ENCODE assay signal across 26 cellular contexts in the genomic region with DNA sequence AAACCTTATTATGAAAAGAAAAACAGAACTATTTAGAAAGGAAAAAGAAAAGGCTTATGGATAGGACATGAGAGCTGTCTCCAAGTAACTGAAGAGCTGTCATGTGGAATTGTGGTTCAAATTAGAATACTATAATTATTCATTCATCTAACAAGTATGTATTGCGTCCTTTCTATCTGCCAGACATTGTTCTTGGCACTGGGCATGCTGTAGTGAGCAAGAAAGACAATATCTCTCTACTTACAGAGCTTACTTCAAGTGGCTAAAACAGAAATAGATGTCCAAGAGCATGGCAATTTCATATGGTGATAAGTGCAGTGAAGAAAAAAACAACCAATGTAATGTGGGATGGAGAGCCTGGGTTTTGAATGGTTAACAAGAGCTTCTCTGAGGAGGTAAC.
"Had no signal": no experiment of that assay in that cellular context is flagged by ENCODE, and none has a peak within 500 bp of the region (broad histone marks: within the 10 kb centered on the region; RNA-seq: fewer than 3 reads in every experiment).

No MANE protein-coding gene starts in this region.

- H3K27me3 Mint-ChIP-seq: activated CD4-positive, alpha-beta memory T cell treated with anti-CD3 and anti-CD28 coated beads, Interleukin-2, amount 10 ng/mL, durations not matched to agents 7 days and 5 days; activated CD4-positive, alpha-beta T cell treated with anti-CD3 and anti-CD28 coated beads, Interleukin-2, amount 10 ng/mL, durations not matched to agents 24 days and 14 days; activated naive CD8-positive, alpha-beta T cell treated with anti-CD3 and anti-CD28 coated beads, Interleukin-2, amount 50 U/mL, for 24 hours; naive B cell had no signal

- H3K36me3 ChIP-seq: ascending aorta, breast epithelium, lower lobe of right lung had no signal

- ATAC-seq: activated naive CD8-positive, alpha-beta T cell treated with anti-CD3 and anti-CD28 coated beads, Interleukin-2, amount 50 U/mL, for 24 hours; gastroesophageal sphincter; left colon; lower lobe of right lung; SK-N-SH treated with all-trans-retinoic acid at 6 μM for 48 hours had no signal

- DNase-seq: activated CD4-positive, alpha-beta memory T cell treated with anti-CD3 and anti-CD28 coated beads, Interleukin-2, amount 10 ng/mL, durations not matched to agents 7 days and 5 days; activated CD4-positive, alpha-beta T cell treated with anti-CD3 and anti-CD28 coated beads, Interleukin-2, amount 10 ng/mL, durations not matched to agents 24 days and 14 days; activated gamma-delta T cell; activated naive CD4-positive, alpha-beta T cell treated with anti-CD3 and anti-CD28 coated beads, Interleukin-2, amount 50 U/mL, for 16 hours; activated naive CD8-positive, alpha-beta T cell treated with anti-CD3 and anti-CD28 coated beads, Interleukin-2, amount 50 U/mL, for 24 hours; activated T-cell treated with anti-CD3 and anti-CD28 coated beads for 4 hours; cerebellar nuclear complex; endodermal cell; esophagus squamous epithelium; head of caudate nucleus; islet precursor cell; left colon; lower lobe of right lung; mesendoderm; naive B cell; occipital lobe; stimulated activated CD4-positive, alpha-beta T cell treated with anti-CD3 and anti-CD28 coated beads, Interleukin-2, amount 100 ng/mL, for 48 hours; stimulated activated CD8-positive, alpha-beta memory T cell treated with anti-CD3 and anti-CD28 coated beads, Interleukin-4, amount 100 ng/mL, for 48 hours; stimulated activated naive CD4-positive, alpha-beta T cell; upper lobe of left lung had no signal

- H3K27me3 ChIP-seq: ascending aorta, breast epithelium, esophagus squamous epithelium, gastroesophageal sphincter, upper lobe of left lung had no signal

- H3K4me1 ChIP-seq: ascending aorta, breast epithelium, esophagus squamous epithelium, gastroesophageal sphincter, lower lobe of right lung, upper lobe of left lung had no signal

- H3K4me3 Mint-ChIP-seq: activated CD4-positive, alpha-beta memory T cell treated with anti-CD3 and anti-CD28 coated beads, Interleukin-2, amount 10 ng/mL, durations not matched to agents 7 days and 5 days; activated CD4-positive, alpha-beta T cell treated with anti-CD3 and anti-CD28 coated beads, Interleukin-2, amount 10 ng/mL, durations not matched to agents 24 days and 14 days; activated naive CD8-positive, alpha-beta T cell treated with anti-CD3 and anti-CD28 coated beads, Interleukin-2, amount 50 U/mL, for 24 hours; endodermal cell; naive B cell; neural crest cell had no signal

- H3K9me3 Mint-ChIP-seq: activated CD4-positive, alpha-beta memory T cell treated with anti-CD3 and anti-CD28 coated beads, Interleukin-2, amount 10 ng/mL, durations not matched to agents 7 days and 5 days; endodermal cell; naive B cell had no signal

- H3K4me3 ChIP-seq: ascending aorta, breast epithelium, coronary artery, esophagus squamous epithelium, gastroesophageal sphincter, lower lobe of right lung, upper lobe of left lung had no signal

- H3K9me3 ChIP-seq: ascending aorta, breast epithelium, lower lobe of right lung, upper lobe of left lung had no signal

- H3K27ac Mint-ChIP-seq: activated CD4-positive, alpha-beta memory T cell treated with anti-CD3 and anti-CD28 coated beads, Interleukin-2, amount 10 ng/mL, durations not matched to agents 7 days and 5 days; activated CD4-positive, alpha-beta T cell treated with anti-CD3 and anti-CD28 coated beads, Interleukin-2, amount 10 ng/mL, durations not matched to agents 24 days and 14 days; activated naive CD8-positive, alpha-beta T cell treated with anti-CD3 and anti-CD28 coated beads, Interleukin-2, amount 50 U/mL, for 24 hours; endodermal cell; naive B cell had no signal

- H3K4me1 Mint-ChIP-seq: activated CD4-positive, alpha-beta memory T cell treated with anti-CD3 and anti-CD28 coated beads, Interleukin-2, amount 10 ng/mL, durations not matched to agents 7 days and 5 days had no signal
